Comparison of ENCODE assay signal across 18 cellular contexts in the genomic region with DNA sequence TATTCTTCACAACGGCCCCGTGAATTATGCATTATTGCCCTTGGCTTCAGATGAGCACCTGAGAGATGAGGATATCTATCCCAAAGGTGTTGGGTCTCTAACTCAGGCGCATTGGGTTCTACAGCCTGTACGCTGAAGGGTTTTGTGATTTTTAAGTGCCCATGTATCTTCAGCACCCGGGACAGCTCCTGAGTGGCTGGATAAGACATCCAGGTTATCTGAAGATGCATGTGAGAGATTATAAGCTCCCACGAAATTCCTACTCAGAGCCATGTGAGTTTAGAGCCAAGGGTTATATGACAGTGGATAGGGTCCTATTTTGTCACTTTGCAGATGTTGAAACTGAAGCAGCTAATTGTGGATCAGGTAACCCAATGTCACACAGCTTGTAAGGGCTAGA.
DNase-seq lines count a peak whose midpoint lies in the region; ATAC-seq and TF ChIP-seq lines count a peak whose summit lies in the region.
"Had no signal": no experiment of that assay in that cellular context is flagged by ENCODE, and none has a peak within 500 bp of the region (broad histone marks: within the 10 kb centered on the region; RNA-seq: fewer than 3 reads in every experiment).

No MANE protein-coding gene starts in this region.

- POLR2A ChIA-PET in activated CD4-positive, alpha-beta T cell treated with anti-CD3 and anti-CD28 coated beads, Interleukin-2, amount 10 ng/mL, durations not matched to agents 7 days and 5 days (lab: Charles Lee), result no interaction called here
- POLR2A ChIA-PET in CD4-positive, alpha-beta T cell (lab: Charles Lee), result no interaction called here

- DNase-seq in activated CD4-positive, alpha-beta T cell treated with anti-CD3 and anti-CD28 coated beads, Interleukin-2, amount 10 ng/mL, durations not matched to agents 7 days and 5 days, result peak; percentile 14
- DNase-seq in activated CD4-positive, alpha-beta T cell treated with anti-CD3 and anti-CD28 coated beads for 4 hours, result no peak
- peak; percentile 1 for DNase-seq in OCI-M1 (lab: John Stamatoyannopoulos, UW)
- DNase-seq in endothelial cell (ENCODE audit: low spot score), result peak; percentile 69
- peak; percentile 48 for DNase-seq in osteocyte (ENCODE audit: extremely low spot score, unreplicated experiment)
- no peak for DNase-seq in CD4-positive, alpha-beta T cell
- no peak for DNase-seq in COLO668 (lab: John Stamatoyannopoulos, UW; ENCODE audit: unreplicated experiment)
- DNase-seq: DMS53, left cardiac atrium, naive B cell, NCI-H146, NCI-H510A, retina had no signal

- no peaks in the 10 kb centered on the region for H3K27me3 ChIP-seq in CD4-positive, alpha-beta T cell (ENCODE audit: control insufficient read depth, insufficient read depth, low read length)

- intact Hi-C loops in CD4-positive, alpha-beta T cell (cut with DNase I, micrococcal nuclease), result no loop called here

- H3K9me3 ChIP-seq in CD4-positive, alpha-beta T cell (ENCODE audit: control insufficient read depth, low read length), result peaks cover 7% of the 10 kb centered on the region
- H3K9me3 ChIP-seq: thoracic aorta had no signal

- H3K36me3 Mint-ChIP-seq in activated CD4-positive, alpha-beta T cell treated with anti-CD3 and anti-CD28 coated beads, Interleukin-2, amount 10 ng/mL, durations not matched to agents 7 days and 5 days (ENCODE audit: low read depth), result no peaks in the 10 kb centered on the region
- H3K36me3 Mint-ChIP-seq in endothelial cell (ENCODE audit: low read depth, unreplicated experiment) (no peaks in the 10 kb centered on the region), osteocyte (ENCODE audit: unreplicated experiment) (no peaks in the 10 kb centered on the region)
- no peaks in the 10 kb centered on the region for H3K36me3 Mint-ChIP-seq in CD4-positive, alpha-beta T cell (ENCODE audit: low read depth)
- H3K36me3 Mint-ChIP-seq: activated naive CD4-positive, alpha-beta T cell treated with anti-CD3 and anti-CD28 coated beads, Interleukin-2, amount 50 U/mL, for 24 hours; naive B cell had no signal

- H3K4me3 Mint-ChIP-seq in activated CD4-positive, alpha-beta T cell treated with anti-CD3 and anti-CD28 coated beads, Interleukin-2, amount 10 ng/mL, durations not matched to agents 7 days and 5 days, result no peak overlapping the region
- H3K4me3 Mint-ChIP-seq in endothelial cell (ENCODE audit: unreplicated experiment), result no peak overlapping the region
- H3K4me3 Mint-ChIP-seq in osteocyte (ENCODE audit: unreplicated experiment), result no peak overlapping the region
- no peak overlapping the region for H3K4me3 Mint-ChIP-seq in CD4-positive, alpha-beta T cell
- H3K4me3 Mint-ChIP-seq: activated naive CD4-positive, alpha-beta T cell treated with anti-CD3 and anti-CD28 coated beads, Interleukin-2, amount 50 U/mL, for 24 hours; central memory CD8-positive, alpha-beta T cell; naive B cell had no signal

- no peak overlapping the region for H3K27ac ChIP-seq in CD4-positive, alpha-beta T cell (ENCODE audit: low read depth, low read length)
- H3K27ac ChIP-seq: thoracic aorta had no signal

- H3K27ac Mint-ChIP-seq in activated CD4-positive, alpha-beta T cell treated with anti-CD3 and anti-CD28 coated beads, Interleukin-2, amount 10 ng/mL, durations not matched to agents 7 days and 5 days, result no peak overlapping the region
- H3K27ac Mint-ChIP-seq in endothelial cell (ENCODE audit: unreplicated experiment) (no peak overlapping the region), osteocyte (ENCODE audit: unreplicated experiment) (no peak overlapping the region)
- H3K27ac Mint-ChIP-seq in CD4-positive, alpha-beta T cell, result no peak overlapping the region
- H3K27ac Mint-ChIP-seq: activated naive CD4-positive, alpha-beta T cell treated with anti-CD3 and anti-CD28 coated beads, Interleukin-2, amount 50 U/mL, for 24 hours; naive B cell had no signal

- no peaks in the 10 kb centered on the region for H3K27me3 Mint-ChIP-seq in activated CD4-positive, alpha-beta T cell treated with anti-CD3 and anti-CD28 coated beads, Interleukin-2, amount 10 ng/mL, durations not matched to agents 7 days and 5 days
- H3K27me3 Mint-ChIP-seq in endothelial cell (ENCODE audit: unreplicated experiment), result no peaks in the 10 kb centered on the region
- no peaks in the 10 kb centered on the region for H3K27me3 Mint-ChIP-seq in osteocyte (ENCODE audit: unreplicated experiment)
- no peaks in the 10 kb centered on the region for H3K27me3 Mint-ChIP-seq in CD4-positive, alpha-beta T cell
- H3K27me3 Mint-ChIP-seq: activated naive CD4-positive, alpha-beta T cell treated with anti-CD3 and anti-CD28 coated beads, Interleukin-2, amount 50 U/mL, for 24 hours; central memory CD8-positive, alpha-beta T cell; naive B cell had no signal

- CTCF ChIA-PET in activated CD4-positive, alpha-beta T cell treated with anti-CD3 and anti-CD28 coated beads, Interleukin-2, amount 10 ng/mL, durations not matched to agents 7 days and 5 days (lab: Charles Lee), result no interaction called here
- CTCF ChIA-PET in CD4-positive, alpha-beta T cell (lab: Charles Lee), result no interaction called here

- ATAC-seq in CD4-positive, alpha-beta T cell (ENCODE audit: poor library complexity), result no peak
- ATAC-seq in HG03442 (IDR thresholded peaks at IDR 0.05; ENCODE audit: unreplicated experiment), result no peak
- ATAC-seq: left cardiac atrium, Right ventricle myocardium inferior had no signal

- peaks cover 16% of the 10 kb centered on the region for H3K9me3 Mint-ChIP-seq in activated CD4-positive, alpha-beta T cell treated with anti-CD3 and anti-CD28 coated beads, Interleukin-2, amount 10 ng/mL, durations not matched to agents 7 days and 5 days
- H3K9me3 Mint-ChIP-seq in endothelial cell (ENCODE audit: unreplicated experiment), result no peaks in the 10 kb centered on the region
- peaks cover 70% of the 10 kb centered on the region for H3K9me3 Mint-ChIP-seq in osteocyte (ENCODE audit: unreplicated experiment)
- peaks cover 7% of the 10 kb centered on the region for H3K9me3 Mint-ChIP-seq in CD4-positive, alpha-beta T cell
- H3K9me3 Mint-ChIP-seq: activated naive CD4-positive, alpha-beta T cell treated with anti-CD3 and anti-CD28 coated beads, Interleukin-2, amount 50 U/mL, for 24 hours had no signal

- no peaks in the 10 kb centered on the region for H3K4me1 Mint-ChIP-seq in activated CD4-positive, alpha-beta T cell treated with anti-CD3 and anti-CD28 coated beads, Interleukin-2, amount 10 ng/mL, durations not matched to agents 7 days and 5 days
- H3K4me1 Mint-ChIP-seq in endothelial cell (ENCODE audit: unreplicated experiment) (no peaks in the 10 kb centered on the region), osteocyte (ENCODE audit: unreplicated experiment) (no peaks in the 10 kb centered on the region)
- no peaks in the 10 kb centered on the region for H3K4me1 Mint-ChIP-seq in CD4-positive, alpha-beta T cell (ENCODE audit: low read depth)
- H3K4me1 Mint-ChIP-seq: activated naive CD4-positive, alpha-beta T cell treated with anti-CD3 and anti-CD28 coated beads, Interleukin-2, amount 50 U/mL, for 24 hours; central memory CD8-positive, alpha-beta T cell; naive B cell had no signal

- no peak for TF ChIP-seq CTCF in endothelial cell (IDR thresholded peaks at IDR 0.05; ENCODE audit: unreplicated experiment)
- TF ChIP-seq CTCF in osteocyte (IDR thresholded peaks at IDR 0.05), result no peak
- TF ChIP-seq CTCF in CD4-positive, alpha-beta T cell (IDR thresholded peaks at IDR 0.05), result no peak

Comparison
In these comparisons a context has a peak if more than half of its experiments do, and no peak if none do; other contexts are left out.
1. DNase-seq: peak in activated CD4-positive, alpha-beta T cell treated with anti-CD3 and anti-CD28 coated beads, Interleukin-2, amount 10 ng/mL, durations not matched to agents 7 days and 5 days (single experiment), OCI-M1 (single experiment), endothelial cell (single experiment) and osteocyte (single experiment); none in activated CD4-positive, alpha-beta T cell treated with anti-CD3 and anti-CD28 coated beads for 4 hours (0 of 2), CD4-positive, alpha-beta T cell (0 of 10) and COLO668 (single experiment).